Comparison of ENCODE assay signal across 1 cellular context in the genomic region with DNA sequence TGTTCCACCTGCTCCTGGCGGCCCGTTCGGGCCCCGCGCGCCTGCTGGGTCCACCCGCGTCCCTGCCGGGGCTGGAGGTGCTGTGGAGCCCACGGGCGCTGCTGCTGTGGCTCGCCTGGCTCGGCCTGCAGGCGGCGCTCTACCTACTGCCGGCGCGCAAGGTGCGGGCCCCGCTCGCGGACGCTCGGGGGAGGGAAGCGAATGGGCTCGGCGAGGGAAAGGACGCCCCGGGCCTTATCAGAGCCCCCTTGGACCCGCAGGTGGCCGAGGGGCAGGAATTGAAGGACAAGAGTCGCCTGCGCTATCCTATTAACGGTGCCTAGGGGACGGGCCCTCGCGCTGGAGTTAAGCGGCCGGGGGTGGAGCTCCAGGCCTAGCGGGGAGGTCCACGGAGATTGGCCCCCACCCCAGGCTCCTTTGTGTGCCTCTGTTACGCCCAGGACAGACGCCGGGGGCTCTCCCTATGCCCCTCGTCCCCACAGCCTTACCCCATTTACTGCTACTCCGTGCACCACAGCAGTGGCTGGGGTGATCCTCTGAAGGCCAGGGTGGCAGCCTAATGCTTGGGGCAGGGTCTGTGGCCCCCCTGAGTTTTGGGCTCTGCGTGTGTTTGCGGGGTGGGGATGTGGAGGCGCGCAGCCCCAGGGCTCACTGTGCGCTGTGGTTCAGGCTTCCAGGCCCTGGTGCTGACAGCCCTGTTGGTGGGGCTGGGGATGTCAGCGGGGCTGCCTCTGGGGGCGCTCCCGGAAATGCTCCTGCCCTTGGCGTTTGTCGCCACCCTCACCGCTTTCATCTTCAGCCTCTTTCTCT.
TF ChIP-seq lines count a peak whose summit lies in the region.

No MANE protein-coding gene starts in this region.

TF ChIP-seq in HEK293, 187 proteins besides CTCF, POLR2A, EP300 and RAD21 (continued from another document):
- 0 out of 2 replicates have a peak, but pooled peaks have one; percentile 7 for TF ChIP-seq GLIS1 (tag by site-specific recombination; IDR thresholded peaks at IDR 0.05)
- TF ChIP-seq, protein P1, sequence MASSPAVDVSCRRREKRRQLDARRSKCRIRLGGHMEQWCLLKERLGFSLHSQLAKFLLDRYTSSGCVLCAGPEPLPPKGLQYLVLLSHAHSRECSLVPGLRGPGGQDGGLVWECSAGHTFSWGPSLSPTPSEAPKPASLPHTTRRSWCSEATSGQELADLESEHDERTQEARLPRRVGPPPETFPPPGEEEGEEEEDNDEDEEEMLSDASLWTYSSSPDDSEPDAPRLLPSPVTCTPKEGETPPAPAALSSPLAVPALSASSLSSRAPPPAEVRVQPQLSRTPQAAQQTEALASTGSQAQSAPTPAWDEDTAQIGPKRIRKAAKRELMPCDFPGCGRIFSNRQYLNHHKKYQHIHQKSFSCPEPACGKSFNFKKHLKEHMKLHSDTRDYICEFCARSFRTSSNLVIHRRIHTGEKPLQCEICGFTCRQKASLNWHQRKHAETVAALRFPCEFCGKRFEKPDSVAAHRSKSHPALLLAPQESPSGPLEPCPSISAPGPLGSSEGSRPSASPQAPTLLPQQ (tag by site-specific recombination; IDR thresholded peaks at IDR 0.05): peak; percentile 95
- TF ChIP-seq, protein P2, sequence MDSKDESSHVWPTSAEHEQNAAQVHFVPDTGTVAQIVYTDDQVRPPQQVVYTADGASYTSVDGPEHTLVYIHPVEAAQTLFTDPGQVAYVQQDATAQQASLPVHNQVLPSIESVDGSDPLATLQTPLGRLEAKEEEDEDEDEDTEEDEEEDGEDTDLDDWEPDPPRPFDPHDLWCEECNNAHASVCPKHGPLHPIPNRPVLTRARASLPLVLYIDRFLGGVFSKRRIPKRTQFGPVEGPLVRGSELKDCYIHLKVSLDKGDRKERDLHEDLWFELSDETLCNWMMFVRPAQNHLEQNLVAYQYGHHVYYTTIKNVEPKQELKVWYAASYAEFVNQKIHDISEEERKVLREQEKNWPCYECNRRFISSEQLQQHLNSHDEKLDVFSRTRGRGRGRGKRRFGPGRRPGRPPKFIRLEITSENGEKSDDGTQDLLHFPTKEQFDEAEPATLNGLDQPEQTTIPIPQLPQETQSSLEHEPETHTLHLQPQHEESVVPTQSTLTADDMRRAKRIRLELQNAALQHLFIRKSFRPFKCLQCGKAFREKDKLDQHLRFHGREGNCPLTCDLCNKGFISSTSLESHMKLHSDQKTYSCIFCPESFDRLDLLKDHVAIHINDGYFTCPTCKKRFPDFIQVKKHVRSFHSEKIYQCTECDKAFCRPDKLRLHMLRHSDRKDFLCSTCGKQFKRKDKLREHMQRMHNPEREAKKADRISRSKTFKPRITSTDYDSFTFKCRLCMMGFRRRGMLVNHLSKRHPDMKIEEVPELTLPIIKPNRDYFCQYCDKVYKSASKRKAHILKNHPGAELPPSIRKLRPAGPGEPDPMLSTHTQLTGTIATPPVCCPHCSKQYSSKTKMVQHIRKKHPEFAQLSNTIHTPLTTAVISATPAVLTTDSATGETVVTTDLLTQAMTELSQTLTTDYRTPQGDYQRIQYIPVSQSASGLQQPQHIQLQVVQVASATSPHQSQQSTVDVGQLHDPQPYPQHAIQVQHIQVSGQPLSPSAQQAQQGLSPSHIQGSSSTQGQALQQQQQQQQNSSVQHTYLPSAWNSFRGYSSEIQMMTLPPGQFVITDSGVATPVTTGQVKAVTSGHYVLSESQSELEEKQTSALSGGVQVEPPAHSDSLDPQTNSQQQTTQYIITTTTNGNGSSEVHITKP (tag by site-specific recombination; IDR thresholded peaks at IDR 0.05): peak; percentile 48; the same call in 1 of the 2 replicates
- TF ChIP-seq, protein P3, sequence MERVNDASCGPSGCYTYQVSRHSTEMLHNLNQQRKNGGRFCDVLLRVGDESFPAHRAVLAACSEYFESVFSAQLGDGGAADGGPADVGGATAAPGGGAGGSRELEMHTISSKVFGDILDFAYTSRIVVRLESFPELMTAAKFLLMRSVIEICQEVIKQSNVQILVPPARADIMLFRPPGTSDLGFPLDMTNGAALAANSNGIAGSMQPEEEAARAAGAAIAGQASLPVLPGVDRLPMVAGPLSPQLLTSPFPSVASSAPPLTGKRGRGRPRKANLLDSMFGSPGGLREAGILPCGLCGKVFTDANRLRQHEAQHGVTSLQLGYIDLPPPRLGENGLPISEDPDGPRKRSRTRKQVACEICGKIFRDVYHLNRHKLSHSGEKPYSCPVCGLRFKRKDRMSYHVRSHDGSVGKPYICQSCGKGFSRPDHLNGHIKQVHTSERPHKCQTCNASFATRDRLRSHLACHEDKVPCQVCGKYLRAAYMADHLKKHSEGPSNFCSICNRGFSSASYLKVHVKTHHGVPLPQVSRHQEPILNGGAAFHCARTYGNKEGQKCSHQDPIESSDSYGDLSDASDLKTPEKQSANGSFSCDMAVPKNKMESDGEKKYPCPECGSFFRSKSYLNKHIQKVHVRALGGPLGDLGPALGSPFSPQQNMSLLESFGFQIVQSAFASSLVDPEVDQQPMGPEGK (tag by site-specific recombination; IDR thresholded peaks at IDR 0.05): peak; percentile 43; the same call in 1 of the 2 replicates
- TF ChIP-seq ZNF354C (tag by site-specific recombination; IDR thresholded peaks at IDR 0.05; ENCODE audit: borderline replicate concordance, low read depth): no peak
- TF ChIP-seq, protein P4, sequence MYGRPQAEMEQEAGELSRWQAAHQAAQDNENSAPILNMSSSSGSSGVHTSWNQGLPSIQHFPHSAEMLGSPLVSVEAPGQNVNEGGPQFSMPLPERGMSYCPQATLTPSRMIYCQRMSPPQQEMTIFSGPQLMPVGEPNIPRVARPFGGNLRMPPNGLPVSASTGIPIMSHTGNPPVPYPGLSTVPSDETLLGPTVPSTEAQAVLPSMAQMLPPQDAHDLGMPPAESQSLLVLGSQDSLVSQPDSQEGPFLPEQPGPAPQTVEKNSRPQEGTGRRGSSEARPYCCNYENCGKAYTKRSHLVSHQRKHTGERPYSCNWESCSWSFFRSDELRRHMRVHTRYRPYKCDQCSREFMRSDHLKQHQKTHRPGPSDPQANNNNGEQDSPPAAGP (tag by site-specific recombination; IDR thresholded peaks at IDR 0.05): 0 out of 2 replicates have a peak, but pooled peaks have one; percentile 43
- peak; percentile 78; the same call in 1 of the 2 replicates for TF ChIP-seq ZNF239 (tag by site-specific recombination; IDR thresholded peaks at IDR 0.05)
- 0 out of 2 replicates have a peak, but pooled peaks have one; percentile 1 for TF ChIP-seq KLF9 (tag by site-specific recombination; IDR thresholded peaks at IDR 0.05; ENCODE audit: low read depth)
- 0 out of 2 replicates have a peak, but pooled peaks have one; percentile 5 for TF ChIP-seq SP2 (tag by site-specific recombination; IDR thresholded peaks at IDR 0.05)
- no peak for TF ChIP-seq ZNF837 (tag by site-specific recombination; IDR thresholded peaks at IDR 0.05)
- TF ChIP-seq OSR2 (tag by site-specific recombination; IDR thresholded peaks at IDR 0.05): no peak
- TF ChIP-seq ZSCAN30 (tag by site-specific recombination; IDR thresholded peaks at IDR 0.05): peak; percentile 51; the same call in 1 of the 2 replicates
- TF ChIP-seq, protein P5, sequence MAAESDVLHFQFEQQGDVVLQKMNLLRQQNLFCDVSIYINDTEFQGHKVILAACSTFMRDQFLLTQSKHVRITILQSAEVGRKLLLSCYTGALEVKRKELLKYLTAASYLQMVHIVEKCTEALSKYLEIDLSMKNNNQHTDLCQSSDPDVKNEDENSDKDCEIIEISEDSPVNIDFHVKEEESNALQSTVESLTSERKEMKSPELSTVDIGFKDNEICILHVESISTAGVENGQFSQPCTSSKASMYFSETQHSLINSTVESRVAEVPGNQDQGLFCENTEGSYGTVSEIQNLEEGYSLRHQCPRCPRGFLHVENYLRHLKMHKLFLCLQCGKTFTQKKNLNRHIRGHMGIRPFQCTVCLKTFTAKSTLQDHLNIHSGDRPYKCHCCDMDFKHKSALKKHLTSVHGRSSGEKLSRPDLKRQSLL (tag by site-specific recombination; IDR thresholded peaks at IDR 0.05): no peak
- TF ChIP-seq YY2 (tag by site-specific recombination; IDR thresholded peaks at IDR 0.05): no peak
- peak; percentile 92 for TF ChIP-seq GLIS2 (tag by site-specific recombination; IDR thresholded peaks at IDR 0.05)
- TF ChIP-seq ZNF660 (tag by site-specific recombination; IDR thresholded peaks at IDR 0.05): peak; percentile 65; the same call in 1 of the 2 replicates
- TF ChIP-seq, protein P6, sequence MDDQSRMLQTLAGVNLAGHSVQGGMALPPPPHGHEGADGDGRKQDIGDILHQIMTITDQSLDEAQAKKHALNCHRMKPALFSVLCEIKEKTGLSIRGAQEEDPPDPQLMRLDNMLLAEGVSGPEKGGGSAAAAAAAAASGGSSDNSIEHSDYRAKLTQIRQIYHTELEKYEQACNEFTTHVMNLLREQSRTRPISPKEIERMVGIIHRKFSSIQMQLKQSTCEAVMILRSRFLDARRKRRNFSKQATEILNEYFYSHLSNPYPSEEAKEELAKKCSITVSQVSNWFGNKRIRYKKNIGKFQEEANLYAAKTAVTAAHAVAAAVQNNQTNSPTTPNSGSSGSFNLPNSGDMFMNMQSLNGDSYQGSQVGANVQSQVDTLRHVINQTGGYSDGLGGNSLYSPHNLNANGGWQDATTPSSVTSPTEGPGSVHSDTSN (CRISPR knock-in tag; IDR thresholded peaks at IDR 0.05): peak; percentile 72
